Comparison of ENCODE assay signal across 8 cellular contexts in the genomic region with DNA sequence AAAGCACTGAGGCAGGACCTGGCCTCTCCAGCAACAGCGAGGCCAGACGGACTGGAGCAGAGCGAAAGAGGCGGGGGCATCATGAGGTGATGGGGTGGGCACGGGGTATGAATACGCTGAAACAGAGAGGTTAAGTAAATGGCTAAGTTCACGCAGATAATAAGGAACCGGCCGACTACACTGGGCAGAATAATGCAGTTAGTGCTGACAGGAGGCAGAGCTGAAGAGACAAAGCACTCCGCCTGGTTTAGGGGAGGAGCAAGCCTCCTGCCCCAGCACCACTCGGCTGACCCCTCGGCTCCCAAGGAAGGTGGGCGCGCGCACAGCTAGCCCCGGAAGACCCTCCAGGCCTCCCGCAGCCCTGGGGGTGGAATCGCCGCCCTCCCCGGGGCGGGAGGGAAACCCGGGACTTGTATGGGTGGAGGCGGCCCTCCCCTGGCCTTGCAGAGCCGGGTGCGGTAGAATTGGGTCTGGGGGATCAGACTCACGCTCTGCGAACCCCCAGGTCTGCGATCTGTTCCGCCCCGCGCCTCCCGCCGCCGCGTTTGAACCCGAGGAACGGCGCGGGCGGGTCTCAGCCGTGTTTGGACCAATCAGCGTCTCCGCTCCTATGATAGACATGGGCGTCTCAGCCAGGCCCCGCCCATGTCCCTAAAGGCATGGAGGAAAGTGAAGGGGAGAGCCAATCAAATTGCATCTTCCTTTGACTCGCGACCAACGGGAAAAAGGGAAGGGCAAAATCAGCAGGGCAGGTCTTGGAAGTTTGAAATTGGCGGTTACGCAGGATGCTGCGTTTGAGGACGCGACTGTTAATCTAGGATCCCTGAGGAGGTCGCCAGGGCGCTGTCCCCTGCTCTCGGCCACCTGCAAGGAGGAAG. TPM values are rescaled to one million over a fixed set of nuclear protein-coding genes. Genes with fewer than 3 reads are reported as not detected.
DNase-seq lines count a peak whose midpoint lies in the region; ATAC-seq, FAIRE-seq and TF ChIP-seq lines count a peak whose summit lies in the region.

A gene with protein sequence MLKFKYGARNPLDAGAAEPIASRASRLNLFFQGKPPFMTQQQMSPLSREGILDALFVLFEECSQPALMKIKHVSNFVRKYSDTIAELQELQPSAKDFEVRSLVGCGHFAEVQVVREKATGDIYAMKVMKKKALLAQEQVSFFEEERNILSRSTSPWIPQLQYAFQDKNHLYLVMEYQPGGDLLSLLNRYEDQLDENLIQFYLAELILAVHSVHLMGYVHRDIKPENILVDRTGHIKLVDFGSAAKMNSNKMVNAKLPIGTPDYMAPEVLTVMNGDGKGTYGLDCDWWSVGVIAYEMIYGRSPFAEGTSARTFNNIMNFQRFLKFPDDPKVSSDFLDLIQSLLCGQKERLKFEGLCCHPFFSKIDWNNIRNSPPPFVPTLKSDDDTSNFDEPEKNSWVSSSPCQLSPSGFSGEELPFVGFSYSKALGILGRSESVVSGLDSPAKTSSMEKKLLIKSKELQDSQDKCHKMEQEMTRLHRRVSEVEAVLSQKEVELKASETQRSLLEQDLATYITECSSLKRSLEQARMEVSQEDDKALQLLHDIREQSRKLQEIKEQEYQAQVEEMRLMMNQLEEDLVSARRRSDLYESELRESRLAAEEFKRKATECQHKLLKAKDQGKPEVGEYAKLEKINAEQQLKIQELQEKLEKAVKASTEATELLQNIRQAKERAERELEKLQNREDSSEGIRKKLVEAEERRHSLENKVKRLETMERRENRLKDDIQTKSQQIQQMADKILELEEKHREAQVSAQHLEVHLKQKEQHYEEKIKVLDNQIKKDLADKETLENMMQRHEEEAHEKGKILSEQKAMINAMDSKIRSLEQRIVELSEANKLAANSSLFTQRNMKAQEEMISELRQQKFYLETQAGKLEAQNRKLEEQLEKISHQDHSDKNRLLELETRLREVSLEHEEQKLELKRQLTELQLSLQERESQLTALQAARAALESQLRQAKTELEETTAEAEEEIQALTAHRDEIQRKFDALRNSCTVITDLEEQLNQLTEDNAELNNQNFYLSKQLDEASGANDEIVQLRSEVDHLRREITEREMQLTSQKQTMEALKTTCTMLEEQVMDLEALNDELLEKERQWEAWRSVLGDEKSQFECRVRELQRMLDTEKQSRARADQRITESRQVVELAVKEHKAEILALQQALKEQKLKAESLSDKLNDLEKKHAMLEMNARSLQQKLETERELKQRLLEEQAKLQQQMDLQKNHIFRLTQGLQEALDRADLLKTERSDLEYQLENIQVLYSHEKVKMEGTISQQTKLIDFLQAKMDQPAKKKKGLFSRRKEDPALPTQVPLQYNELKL (N-terminal part only) (minus strand): TSS at position 560 of the 878 bp plus-strand sequence. CDS start 1,152 bp downstream, outside the sequence.

- no peaks in the 10 kb centered on the region for H3K9me3 Mint-ChIP-seq in chondrocyte (ENCODE audit: low read depth)

- no peak within 1 kb of the TSS for H3K27ac Mint-ChIP-seq in chondrocyte (ENCODE audit: unreplicated experiment)

- H3K36me3 ChIP-seq in BE2C (peaks cover 12% of the 10 kb centered on the region), kidney epithelial cell (ENCODE audit: control insufficient read depth, insufficient read depth, low read length) (no peaks in the 10 kb centered on the region)

- no peaks in the 10 kb centered on the region for H3K9me3 ChIP-seq in BE2C

- H3K4me1 ChIP-seq in BE2C: no peaks in the 10 kb centered on the region; the same call in 1 of the 2 replicates

- FAIRE-seq in GM19239 (lab: Jason Lieb, UNC): peak; percentile 99

- TF ChIP-seq CTCF in BE2C (IDR thresholded peaks at IDR 0.05; ENCODE audit: low read depth, low read length) (no peak), chondrocyte (IDR thresholded peaks at IDR 0.05) (no peak), kidney epithelial cell (IDR thresholded peaks at IDR 0.05; ENCODE audit: insufficient read depth, low read length, poor library complexity, severe bottlenecking) (no peak)

- H3K27me3 ChIP-seq in BE2C (no peaks in the 10 kb centered on the region), kidney epithelial cell (ENCODE audit: control insufficient read depth, insufficient read depth, low read length) (no peaks in the 10 kb centered on the region)

- H3K4me1 Mint-ChIP-seq in chondrocyte (ENCODE audit: low read depth): peaks cover 15% of the 10 kb centered on the region

- H3K27me3 Mint-ChIP-seq in chondrocyte (ENCODE audit: low read depth): no peaks in the 10 kb centered on the region

- peak within 1 kb of the TSS; percentile 83 for H3K4me3 Mint-ChIP-seq in chondrocyte (ENCODE audit: unreplicated experiment)

- peak; percentile 98 for ATAC-seq in HG03442 (IDR thresholded peaks at IDR 0.05; ENCODE audit: unreplicated experiment)

- H3K36me3 Mint-ChIP-seq in chondrocyte (ENCODE audit: low read depth): no peaks in the 10 kb centered on the region

- DNase-seq in BE2C (peak; percentile 94), GM19239 (ENCODE audit: insufficient read length, low spot score) (peak; percentile 92), NCI-H510A treated with DMSO at 0.1 percent for 48 hours (lab: John Stamatoyannopoulos, UW) (peak; percentile 98), chondrocyte (ENCODE audit: low spot score) (no peak), kidney epithelial cell (ENCODE audit: low read depth) (peak; percentile 83)
- DNase-seq in activated CD4-positive, alpha-beta T cell treated with anti-CD3 and anti-CD28 coated beads for 1 hour: peak; percentile 72
- peak; percentile 76 to 84 for DNase-seq in stimulated activated CD4-positive, alpha-beta T cell treated with anti-CD3 and anti-CD28 coated beads, Interleukin-15, amount 100 ng/mL, for 48 hours (ENCODE audit: low read depth in 2 of 2)

- H3K4me3 ChIP-seq in BE2C (ENCODE audit: low read depth, low read length): peak within 1 kb of the TSS; percentile 93
- H3K4me3 ChIP-seq in kidney epithelial cell (ENCODE audit: low read depth, low read length): peak within 1 kb of the TSS; percentile 87

RNA-seq across cellular contexts. Expression of the gene that starts here (rescaled TPM):
- polyA plus RNA-seq in BE2C (2012; ENCODE audit: insufficient read depth, insufficient read length, low read depth): 4.8 TPM
- total RNA-seq in chondrocyte: 7.3 to 10.6 TPM (median 9.9 TPM) in 3 replicates
- 4.3 and 4.5 TPM in 2 replicates for total RNA-seq in kidney epithelial cell
